30 cellular contexts compared by ENCODE assay signal in the genomic region with DNA sequence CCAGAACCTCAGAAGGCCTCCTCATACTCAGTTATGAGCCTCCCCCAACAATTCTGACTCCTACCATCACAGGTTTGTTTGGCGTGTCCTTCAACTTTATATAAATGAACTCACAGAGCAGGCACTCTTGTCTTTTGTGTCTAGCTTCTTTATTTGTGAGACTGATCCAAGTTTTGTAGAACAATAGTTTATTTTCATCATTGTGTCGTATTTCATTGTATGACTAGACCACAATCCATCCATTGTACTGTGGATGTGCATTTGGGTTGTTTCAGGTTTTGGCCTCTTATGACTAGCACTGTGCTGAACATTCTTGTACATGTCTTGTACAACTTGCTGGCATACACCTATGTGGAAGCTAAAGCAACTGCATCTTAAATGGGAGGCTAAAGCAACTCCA.
"Had no signal": no experiment of that assay in that cellular context is flagged by ENCODE, and none has a peak within 500 bp of the region (broad histone marks: within the 10 kb centered on the region; RNA-seq: fewer than 3 reads in every experiment).

No MANE protein-coding gene starts in this region.

- H3K4me1 ChIP-seq: adrenal gland, colonic mucosa had no signal

- H3K4me3 ChIP-seq: adrenal gland, body of pancreas, cardiac muscle cell, colonic mucosa, esophagus squamous epithelium, gastroesophageal sphincter had no signal

- FAIRE-seq: endometrium, endothelial cell of umbilical vein had no signal

- DNase-seq: activated CD4-positive, alpha-beta memory T cell treated with anti-CD3 and anti-CD28 coated beads for 36 hours; activated CD4-positive, alpha-beta T cell treated with anti-CD3 and anti-CD28 coated beads for 36 hours; activated CD4-positive, alpha-beta T cell treated with anti-CD3 and anti-CD28 coated beads, Interleukin-2, amount 10 ng/mL, durations not matched to agents 24 days and 14 days; activated CD4-positive, CD25-positive, alpha-beta regulatory T cell; activated CD4-positive, CD25-positive, alpha-beta regulatory T cell treated with anti-CD3 and anti-CD28 coated beads, Interleukin-2, amount 50 U/mL, for 72 hours; activated CD8-positive, alpha-beta memory T cell treated with anti-CD3 and anti-CD28 coated beads, Interleukin-2, amount 10 ng/mL, durations not matched to agents 7 days and 5 days; activated CD8-positive, alpha-beta memory T cell treated with anti-CD3 and anti-CD28 coated beads, Interleukin-2, amount 50 U/mL, for 4 hours; activated CD8-positive, alpha-beta T cell treated with anti-CD3 and anti-CD28 coated beads, Interleukin-2, amount 10 ng/mL, durations not matched to agents 7 days and 5 days; activated effector memory CD4-positive, alpha-beta T cell treated with anti-CD3 and anti-CD28 coated beads, Interleukin-2, amount 50 U/mL, for 16 hours; activated naive CD4-positive, alpha-beta T cell treated with anti-CD3 and anti-CD28 coated beads for 36 hours; activated naive CD8-positive, alpha-beta T cell treated with anti-CD3 and anti-CD28 coated beads for 36 hours; activated naive CD8-positive, alpha-beta T cell treated with anti-CD3 and anti-CD28 coated beads, Interleukin-2, amount 50 U/mL, for 24 hours; activated T-cell treated with anti-CD3 and anti-CD28 coated beads, Interleukin-2, amount 50 U/mL, for 1 hour; activated T-cell treated with anti-CD3 and anti-CD28 coated beads, Interleukin-2, amount 50 U/mL, for 48 hours; adrenal gland; amygdala; aorta; body of pancreas; central memory CD4-positive, alpha-beta T cell; cerebellar nuclear complex; colonic mucosa; effector CD8-positive, alpha-beta T cell; esophagus squamous epithelium; foreskin melanocyte; T-helper 2 cell had no signal

- ATAC-seq: activated CD4-positive, alpha-beta T cell treated with anti-CD3 and anti-CD28 coated beads for 36 hours; activated CD8-positive, alpha-beta memory T cell treated with anti-CD3 and anti-CD28 coated beads, Interleukin-2, amount 10 ng/mL, durations not matched to agents 7 days and 5 days; activated CD8-positive, alpha-beta T cell treated with anti-CD3 and anti-CD28 coated beads, Interleukin-2, amount 10 ng/mL, durations not matched to agents 7 days and 5 days; activated naive CD8-positive, alpha-beta T cell treated with anti-CD3 and anti-CD28 coated beads, Interleukin-2, amount 50 U/mL, for 24 hours; body of pancreas; gastroesophageal sphincter had no signal

- H3K27me3 ChIP-seq: adrenal gland, body of pancreas, cardiac muscle cell, colonic mucosa, esophagus squamous epithelium, gastroesophageal sphincter had no signal

- H3K36me3 ChIP-seq: adrenal gland, cardiac muscle cell, colonic mucosa, esophagus squamous epithelium, gastroesophageal sphincter had no signal

- H3K9me3 ChIP-seq: adrenal gland, body of pancreas, colonic mucosa had no signal

- H3K27ac ChIP-seq: adrenal gland, body of pancreas, cardiac muscle cell, colonic mucosa, epithelial cell of prostate, esophagus squamous epithelium, gastroesophageal sphincter had no signal
